In the genomic region with DNA sequence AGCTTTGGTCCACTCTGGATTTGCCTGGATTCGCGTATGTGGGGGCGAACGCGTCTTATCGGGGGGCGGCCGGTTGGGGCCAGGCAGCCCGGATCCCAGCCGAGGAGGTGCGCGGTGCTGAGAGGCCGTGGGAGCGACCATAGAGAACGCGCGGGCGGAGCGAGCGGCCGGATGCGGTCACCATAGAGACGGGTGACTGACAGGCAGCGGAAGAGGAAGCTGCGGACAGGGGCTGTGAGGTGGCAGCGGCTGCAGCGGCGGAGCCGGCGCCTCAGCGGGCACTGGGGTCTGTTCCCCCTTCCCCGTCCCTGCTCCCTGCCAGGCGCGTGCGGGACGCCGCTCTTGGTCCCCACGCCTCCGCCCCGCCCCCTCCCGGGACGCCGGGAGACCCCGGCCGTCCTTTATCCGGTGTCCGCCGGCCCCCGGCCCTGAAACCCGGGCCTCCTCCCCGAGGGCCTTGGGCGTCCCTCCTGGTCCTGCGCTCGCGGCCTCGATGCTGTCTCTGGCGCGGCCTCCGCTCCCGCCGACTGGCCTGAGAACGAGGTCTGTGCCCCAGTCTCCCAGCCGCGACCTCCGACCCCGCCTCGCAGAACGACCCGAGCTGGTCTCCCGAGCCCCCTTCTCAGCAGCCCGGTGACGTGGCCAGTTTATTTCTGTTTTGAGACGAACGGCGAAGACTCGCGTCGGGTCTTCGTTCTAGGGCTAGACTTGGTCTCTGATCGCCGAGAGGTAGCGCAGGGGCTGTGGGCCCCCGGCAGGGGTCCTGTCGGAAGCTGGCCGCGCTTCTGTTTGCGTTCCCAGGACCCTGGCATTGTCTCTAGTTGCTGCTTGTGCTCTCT, we compare ENCODE assay signal across 8 cellular contexts. TPM values are rescaled to one million over a fixed set of nuclear protein-coding genes. Genes with fewer than 3 reads are reported as not detected.
A peak's percentile ranks its signal among the peaks of the same experiment; 100 is the strongest.
DNase-seq lines count a peak whose midpoint lies in the region; ATAC-seq and TF ChIP-seq lines count a peak whose summit lies in the region.

Gene CHPF2, plus strand, starts transcription at position 212 of the 839 bp plus-strand sequence. CDS start 1,529 bp downstream, outside the sequence.

- TF ChIP-seq CTCF in AG09319 (IDR thresholded peaks at IDR 0.05; ENCODE audit: low read depth, low read length) = no peak
- TF ChIP-seq CTCF in kidney epithelial cell (IDR thresholded peaks at IDR 0.05; ENCODE audit: insufficient read depth, low read length, poor library complexity, severe bottlenecking) = no peak

- peak within 1 kb of the TSS; percentile 73 for H3K4me3 ChIP-seq in kidney epithelial cell (ENCODE audit: low read depth, low read length)

- peak; percentile 44 for DNase-seq in AG09319 (ENCODE audit: extremely low read depth, low read depth)
- DNase-seq in NCI-H446 treated with DMSO at 0.1 percent for 48 hours (lab: John Stamatoyannopoulos, UW) = peak; percentile 69
- DNase-seq in activated CD4-positive, alpha-beta T cell treated with anti-CD3 and anti-CD28 coated beads for 1 hour = peak; percentile 82
- peak; percentile 13 to 68 for DNase-seq in cerebellar nuclear complex (lab: John Stamatoyannopoulos, UW)
- peak; percentile 52 for DNase-seq in kidney epithelial cell (ENCODE audit: low read depth)
- DNase-seq in stimulated activated CD4-positive, alpha-beta T cell treated with anti-CD3 and anti-CD28 coated beads, Interleukin-15, amount 100 ng/mL, for 48 hours (ENCODE audit: low read depth in 2 of 2) = peak; percentile 81 to 87

- H3K36me3 ChIP-seq in kidney epithelial cell (ENCODE audit: control insufficient read depth, insufficient read depth, low read length) = peaks cover 1% of the 10 kb centered on the region

- H3K27me3 ChIP-seq in kidney epithelial cell (ENCODE audit: control insufficient read depth, insufficient read depth, low read length) = no peaks in the 10 kb centered on the region

- peak; percentile 97 for ATAC-seq in GM18909 (IDR thresholded peaks at IDR 0.05; ENCODE audit: poor library complexity, unreplicated experiment)
- peak; percentile 97 for ATAC-seq in HG03159 (IDR thresholded peaks at IDR 0.05; ENCODE audit: unreplicated experiment)

RNA-seq across cellular contexts. Expression of gene CHPF2, which starts in this region (rescaled TPM):
- 60.0 and 83.9 TPM in 2 replicates for total RNA-seq in kidney epithelial cell

Comparison
In these comparisons a context has a peak if more than half of its experiments do, and no peak if none do; other contexts are left out.
1. Peak in every context shown above with its lines: DNase-seq, ATAC-seq and H3K4me3 ChIP-seq.